1 cellular context compared by ENCODE assay signal in genomic region chr2:226439337-226439736, GRCh38.
TF ChIP-seq lines count a peak whose summit lies in the region.

No MANE protein-coding gene starts in this region.

TF ChIP-seq in SK-N-SH treated with all-trans-retinoic acid at 6 μM for 48 hours, 23 proteins besides CTCF, POLR2A, EP300 and RAD21 (continued from another document):
- TF ChIP-seq CSRNP3 (CRISPR knock-in tag; IDR thresholded peaks at IDR 0.05) (no peak), SNAI2 (CRISPR knock-in tag; IDR thresholded peaks at IDR 0.05) (no peak), TOX (CRISPR knock-in tag; IDR thresholded peaks at IDR 0.05; ENCODE audit: borderline replicate concordance) (no peak), ZNF565 (CRISPR knock-in tag; conservative IDR thresholded peaks at IDR 0.05; ENCODE audit: low read depth) (no peak), ARNTL (CRISPR knock-in tag; IDR thresholded peaks at IDR 0.05; ENCODE audit: borderline replicate concordance, low read depth) (no peak)
